ENCODE assay signal across 13 cellular contexts in genomic region chr11:57735655-57736298, GRCh38. TPM values are rescaled to one million over a fixed set of nuclear protein-coding genes. Genes with fewer than 3 reads are reported as not detected.
DNase-seq lines count a peak whose midpoint lies in the region; ATAC-seq lines count a peak whose summit lies in the region.
"Had no signal": no experiment of that assay in that cellular context is flagged by ENCODE, and none has a peak within 500 bp of the region (broad histone marks: within the 10 kb centered on the region; RNA-seq: fewer than 3 reads in every experiment).

No MANE protein-coding gene starts in this region.

- DNase-seq in activated naive CD8-positive, alpha-beta T cell treated with anti-CD3 and anti-CD28 coated beads for 36 hours = no peak
- DNase-seq in activated naive CD8-positive, alpha-beta T cell treated with anti-CD3 and anti-CD28 coated beads, Interleukin-2, amount 50 U/mL, for 24 hours = no peak
- DNase-seq in SK-N-MC (ENCODE audit: low read depth, low spot score) (no peak), hepatic stellate cell (ENCODE audit: low spot score) (no peak), T-cell (no peak), NCI-H1417 treated with DMSO at 0.1 percent for 48 hours (lab: John Stamatoyannopoulos, UW) (no peak)
- no peak for DNase-seq in stimulated activated naive CD8-positive, alpha-beta T cell treated with anti-CD3 and anti-CD28 coated beads, Interleukin-15, amount 100 ng/mL, for 72 hours
- DNase-seq: central memory CD4-positive, alpha-beta T cell; DMS79; NCI-H510A had no signal

- H3K4me1 Mint-ChIP-seq in activated naive CD8-positive, alpha-beta T cell treated with anti-CD3 and anti-CD28 coated beads for 36 hours = peaks cover 8% of the 10 kb centered on the region
- peaks cover 7% of the 10 kb centered on the region for H3K4me1 Mint-ChIP-seq in activated naive CD8-positive, alpha-beta T cell treated with anti-CD3 and anti-CD28 coated beads, Interleukin-2, amount 50 U/mL, for 24 hours
- H3K4me1 Mint-ChIP-seq in stimulated activated naive CD8-positive, alpha-beta T cell treated with anti-CD3 and anti-CD28 coated beads, Interleukin-15, amount 100 ng/mL, for 72 hours = peaks cover 27% of the 10 kb centered on the region
- H3K4me1 Mint-ChIP-seq in T-cell = peaks cover 2 to 8% (median 6%) of the 10 kb centered on the region in 3 donors

- no peak overlapping the region for H3K9ac ChIP-seq in SK-N-MC (ENCODE audit: insufficient read length)

- POLR2A ChIA-PET in T-cell (lab: Charles Lee) = no interaction called here

- peak overlapping the region; percentile 26; the same call in 1 of the 2 replicates for H3K27ac ChIP-seq in SK-N-MC
- H3K27ac ChIP-seq: esophagus muscularis mucosa had no signal

- peak overlapping the region; percentile 48 for H3K27ac Mint-ChIP-seq in activated naive CD8-positive, alpha-beta T cell treated with anti-CD3 and anti-CD28 coated beads for 36 hours
- no peak overlapping the region for H3K27ac Mint-ChIP-seq in activated naive CD8-positive, alpha-beta T cell treated with anti-CD3 and anti-CD28 coated beads, Interleukin-2, amount 50 U/mL, for 24 hours
- H3K27ac Mint-ChIP-seq in stimulated activated naive CD8-positive, alpha-beta T cell treated with anti-CD3 and anti-CD28 coated beads, Interleukin-15, amount 100 ng/mL, for 72 hours = peak overlapping the region; percentile 81 to 84
- H3K27ac Mint-ChIP-seq in T-cell = peak overlapping the region in 1 of 2 donors; percentile 45

- CTCF ChIA-PET in T-cell (lab: Charles Lee) = interaction anchor here in 1 of 2 donors (0.6 kb wide), 1 partner anchor 13 kb away, joined by 3 read pairs; no protein-coding TSS in a partner anchor

- ATAC-seq in activated naive CD8-positive, alpha-beta T cell treated with anti-CD3 and anti-CD28 coated beads, Interleukin-2, amount 50 U/mL, for 24 hours = no peak
- ATAC-seq in esophagus mucosa (peak; percentile 51), T-cell (replicated peaks in 1 of 4) (no peak)
- ATAC-seq in stimulated activated naive CD8-positive, alpha-beta T cell treated with anti-CD3 and anti-CD28 coated beads, Interleukin-15, amount 100 ng/mL, for 72 hours = no peak

- H3K4me3 ChIP-seq in SK-N-MC = no peak overlapping the region
- H3K4me3 ChIP-seq: esophagus muscularis mucosa had no signal

- H3K9me3 Mint-ChIP-seq in activated naive CD8-positive, alpha-beta T cell treated with anti-CD3 and anti-CD28 coated beads for 36 hours = no peaks in the 10 kb centered on the region
- no peaks in the 10 kb centered on the region for H3K9me3 Mint-ChIP-seq in activated naive CD8-positive, alpha-beta T cell treated with anti-CD3 and anti-CD28 coated beads, Interleukin-2, amount 50 U/mL, for 24 hours
- no peaks in the 10 kb centered on the region for H3K9me3 Mint-ChIP-seq in stimulated activated naive CD8-positive, alpha-beta T cell treated with anti-CD3 and anti-CD28 coated beads, Interleukin-15, amount 100 ng/mL, for 72 hours
- no peaks in the 10 kb centered on the region for H3K9me3 Mint-ChIP-seq in T-cell

- peaks cover 35% of the 10 kb centered on the region for H3K36me3 ChIP-seq in SK-N-MC (ENCODE audit: insufficient read depth, low read length)

- peaks cover 10% of the 10 kb centered on the region for H3K36me3 Mint-ChIP-seq in activated naive CD8-positive, alpha-beta T cell treated with anti-CD3 and anti-CD28 coated beads for 36 hours
- H3K36me3 Mint-ChIP-seq in activated naive CD8-positive, alpha-beta T cell treated with anti-CD3 and anti-CD28 coated beads, Interleukin-2, amount 50 U/mL, for 24 hours (ENCODE audit: low read depth) = peaks cover 26% of the 10 kb centered on the region
- H3K36me3 Mint-ChIP-seq in T-cell = peaks cover 17% of the 10 kb centered on the region

- no peak overlapping the region for H3K4me3 Mint-ChIP-seq in activated naive CD8-positive, alpha-beta T cell treated with anti-CD3 and anti-CD28 coated beads for 36 hours
- no peak overlapping the region for H3K4me3 Mint-ChIP-seq in activated naive CD8-positive, alpha-beta T cell treated with anti-CD3 and anti-CD28 coated beads, Interleukin-2, amount 50 U/mL, for 24 hours
- no peak overlapping the region for H3K4me3 Mint-ChIP-seq in stimulated activated naive CD8-positive, alpha-beta T cell treated with anti-CD3 and anti-CD28 coated beads, Interleukin-15, amount 100 ng/mL, for 72 hours
- no peak overlapping the region for H3K4me3 Mint-ChIP-seq in T-cell

- H3K9me3 ChIP-seq in SK-N-MC (ENCODE audit: low read depth, low read length) = no peaks in the 10 kb centered on the region
- H3K9me3 ChIP-seq: esophagus muscularis mucosa had no signal

- no peaks in the 10 kb centered on the region for H3K27me3 Mint-ChIP-seq in activated naive CD8-positive, alpha-beta T cell treated with anti-CD3 and anti-CD28 coated beads for 36 hours
- H3K27me3 Mint-ChIP-seq in activated naive CD8-positive, alpha-beta T cell treated with anti-CD3 and anti-CD28 coated beads, Interleukin-2, amount 50 U/mL, for 24 hours = no peaks in the 10 kb centered on the region
- H3K27me3 Mint-ChIP-seq in stimulated activated naive CD8-positive, alpha-beta T cell treated with anti-CD3 and anti-CD28 coated beads, Interleukin-15, amount 100 ng/mL, for 72 hours = no peaks in the 10 kb centered on the region
- H3K27me3 Mint-ChIP-seq in T-cell = no peaks in the 10 kb centered on the region

RNA-seq across cellular contexts. Expression of gene SELENOH, which starts 5.5 kb away (rescaled TPM):
- 100 to 1,000 TPM; 255 to 290 TPM for total RNA-seq in activated naive CD8-positive, alpha-beta T cell treated with anti-CD3 and anti-CD28 coated beads for 36 hours
- total RNA-seq in esophagus mucosa = 120 TPM
- 100 to 1,000 TPM in 3 of 5 donors, 10 to 100 TPM in 2; 88.5 to 155 (median 113) TPM for total RNA-seq in T-cell

RNA-seq across cellular contexts. Expression of gene BTBD18, which starts 15.8 kb away (rescaled TPM):
- not detected for total RNA-seq in activated naive CD8-positive, alpha-beta T cell treated with anti-CD3 and anti-CD28 coated beads for 36 hours
- total RNA-seq in esophagus mucosa (not detected), T-cell (under 1 TPM in 2 of 5 donors, not detected in 3; 0.09 to 0.23 TPM)
- total RNA-seq: esophagus muscularis mucosa, pulmonary artery endothelial cell had no signal

RNA-seq across cellular contexts. Expression of gene TMX2, which starts 23.4 kb away (rescaled TPM):
- total RNA-seq in activated naive CD8-positive, alpha-beta T cell treated with anti-CD3 and anti-CD28 coated beads for 36 hours = 10 to 100 TPM; 94.9 to 99.1 TPM
- total RNA-seq in esophagus mucosa (60.2 TPM), T-cell (10 to 100 TPM; 34.5 to 55.9 (median 51.2) TPM)

RNA-seq across cellular contexts. Expression of gene MED19, which starts 23.8 kb away (rescaled TPM):
- 10 to 100 TPM; 13.8 to 14.9 TPM for total RNA-seq in activated naive CD8-positive, alpha-beta T cell treated with anti-CD3 and anti-CD28 coated beads for 36 hours
- total RNA-seq in esophagus mucosa (12.8 TPM), T-cell (10 to 100 TPM; 11.4 to 14.8 (median 12.7) TPM)

RNA-seq across cellular contexts. Expression of gene CTNND1, which starts 25.8 kb away (rescaled TPM):
- 1 to 10 TPM; 6.4 to 8.2 TPM for total RNA-seq in activated naive CD8-positive, alpha-beta T cell treated with anti-CD3 and anti-CD28 coated beads for 36 hours
- 323 TPM for total RNA-seq in esophagus mucosa
- total RNA-seq in T-cell = 10 to 100 TPM in 4 of 5 donors, 1 to 10 TPM in 1; 8.3 to 17.5 (median 12.5) TPM
